ENCODE assay signal across 8 cellular contexts in the genomic region with DNA sequence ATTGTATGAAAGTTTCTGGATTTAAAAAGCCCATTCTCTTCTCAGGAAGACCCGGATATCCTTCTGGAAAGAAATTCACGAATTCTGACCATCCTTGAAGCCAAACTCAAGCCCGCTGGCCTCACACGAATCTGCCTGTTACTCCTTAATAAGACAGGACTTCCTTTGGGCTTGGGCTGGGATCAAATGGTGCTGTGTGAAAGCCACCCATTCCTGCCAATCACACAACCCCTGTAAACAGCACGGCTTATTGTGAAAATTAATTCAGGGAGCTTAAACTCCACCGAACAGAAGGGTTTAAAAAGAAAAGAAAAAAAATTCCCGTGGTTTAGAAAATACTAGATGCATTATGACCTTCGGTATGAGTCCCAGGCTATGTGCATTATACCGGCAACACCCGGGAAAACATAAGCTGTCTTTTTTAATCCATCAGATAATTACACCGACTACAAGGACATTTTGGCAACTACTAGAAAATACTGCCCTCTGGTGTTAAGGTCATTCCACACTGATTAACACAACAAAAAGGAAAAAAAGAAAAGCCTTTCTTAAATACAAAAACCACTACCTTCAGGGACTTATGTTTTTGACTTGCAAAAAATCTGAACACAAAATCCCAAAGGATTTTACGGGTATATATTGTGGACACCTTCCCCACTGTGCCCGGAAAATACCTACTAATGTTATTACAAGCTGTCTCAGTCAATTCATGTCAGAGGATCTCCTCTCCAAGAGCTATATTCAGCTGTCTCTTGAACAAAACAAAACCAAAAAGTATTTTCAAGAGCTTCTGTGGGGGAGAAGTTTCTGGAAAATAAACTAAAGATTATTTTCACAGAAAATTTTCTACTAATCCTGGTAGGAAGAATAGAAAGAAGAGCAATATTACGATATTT.
DNase-seq lines count a peak whose midpoint lies in the region; ATAC-seq and TF ChIP-seq lines count a peak whose summit lies in the region.

No MANE protein-coding gene starts in this region.

- peak; percentile 57 for DNase-seq in EL
- DNase-seq in MM.1S, result peak; percentile 47
- no peak for DNase-seq in RWPE2 (ENCODE audit: low spot score)
- peak; percentile 18 for DNase-seq in epithelial cell of proximal tubule (ENCODE audit: low read depth)
- peak in 5 of 9 donors; percentile 7 to 36 (median 25) for DNase-seq in naive thymus-derived CD4-positive, alpha-beta T cell
- DNase-seq in activated T-cell treated with anti-CD3 and anti-CD28 coated beads, Interleukin-2, amount 50 U/mL, for 48 hours, result no peak
- no peak for DNase-seq in occipital lobe (lab: John Stamatoyannopoulos, UW)

- H4K20me1 ChIP-seq in MM.1S (ENCODE audit: insufficient read depth, low read length), result no peaks in the 10 kb centered on the region

- POLR2A ChIA-PET in naive thymus-derived CD4-positive, alpha-beta T cell (lab: Charles Lee), result interaction anchor here (0.7 kb wide), 1 partner anchor 16 kb away, joined by 3 read pairs; no protein-coding TSS in a partner anchor

- peak; percentile 62 for TF ChIP-seq CTCF in MM.1S (IDR thresholded peaks at IDR 0.05; ENCODE audit: low read length)
- peak; percentile 74 for TF ChIP-seq CTCF in RWPE2 (IDR thresholded peaks at IDR 0.05; ENCODE audit: poor library complexity, severe bottlenecking)
- TF ChIP-seq CTCF in epithelial cell of proximal tubule (conservative IDR thresholded peaks at IDR 0.05; ENCODE audit: low read depth, low read length), result peak; percentile 68

- no peaks in the 10 kb centered on the region for H3K4me1 ChIP-seq in MM.1S (ENCODE audit: low read length)
- H3K4me1 ChIP-seq in RWPE2 (ENCODE audit: insufficient read depth, poor library complexity, severe bottlenecking), result no peaks in the 10 kb centered on the region
- H3K4me1 ChIP-seq in naive thymus-derived CD4-positive, alpha-beta T cell (ENCODE audit: control insufficient read depth in 2 of 2, insufficient read depth in 2 of 2, low read length in 2 of 2), result no peaks in the 10 kb centered on the region

- H3K36me3 ChIP-seq in MM.1S (replicated peaks; ENCODE audit: insufficient read depth, low read length) (no peaks in the 10 kb centered on the region), RWPE2 (ENCODE audit: low read depth) (no peaks in the 10 kb centered on the region)
- H3K36me3 ChIP-seq in naive thymus-derived CD4-positive, alpha-beta T cell (ENCODE audit: control insufficient read depth in 2 of 3, insufficient read depth in 3 of 3, low read length in 3 of 3), result no peaks in the 10 kb centered on the region

- peak; percentile 36; the same call in 1 of the 3 replicates for ATAC-seq in RWPE2 (ENCODE audit: low read depth)
- ATAC-seq in naive thymus-derived CD4-positive, alpha-beta T cell, result peak; percentile 53
- no peak for ATAC-seq in HG02623 (IDR thresholded peaks at IDR 0.05; ENCODE audit: unreplicated experiment)

- H3K9me3 Mint-ChIP-seq in naive thymus-derived CD4-positive, alpha-beta T cell, result no peaks in the 10 kb centered on the region

- H3K9me2 ChIP-seq in MM.1S (replicated peaks; ENCODE audit: insufficient read depth, low read length), result no peaks in the 10 kb centered on the region

- CTCF ChIA-PET in naive thymus-derived CD4-positive, alpha-beta T cell (lab: Charles Lee), result interaction anchor here (0.6 to 3.1 kb wide), 8 partner anchors 9 to 1622 kb away, joined by 3 to 12 read pairs (median 4); no protein-coding TSS in a partner anchor

- H3K4me2 ChIP-seq in MM.1S (ENCODE audit: low read depth, low read length), result no peak overlapping the region

- H3K4me3 ChIP-seq in MM.1S (ENCODE audit: low read length), result no peak overlapping the region
- H3K4me3 ChIP-seq in RWPE2 (ENCODE audit: severe bottlenecking), result no peak overlapping the region
- H3K4me3 ChIP-seq in epithelial cell of proximal tubule (ENCODE audit: low read depth, low read length), result no peak overlapping the region
- H3K4me3 ChIP-seq in naive thymus-derived CD4-positive, alpha-beta T cell (ENCODE audit: low read length), result no peak overlapping the region

- peak overlapping the region in 2 of 10 donors; percentile 49 to 56 for H3K4me3 Mint-ChIP-seq in naive thymus-derived CD4-positive, alpha-beta T cell

- no peaks in the 10 kb centered on the region for H3F3A ChIP-seq in MM.1S (ENCODE audit: insufficient read depth, low read length)

- H2AFZ ChIP-seq in MM.1S (ENCODE audit: low read length), result no peak overlapping the region

- H3K9ac ChIP-seq in MM.1S (ENCODE audit: low read length), result no peak overlapping the region

- no peaks in the 10 kb centered on the region for H3K9me3 ChIP-seq in MM.1S (replicated peaks; ENCODE audit: insufficient read depth, low read length)
- no peaks in the 10 kb centered on the region for H3K9me3 ChIP-seq in RWPE2 (ENCODE audit: severe bottlenecking)
- no peaks in the 10 kb centered on the region for H3K9me3 ChIP-seq in naive thymus-derived CD4-positive, alpha-beta T cell (ENCODE audit: control insufficient read depth in 2 of 3, low read length in 3 of 3)

- no peaks in the 10 kb centered on the region for H3K79me2 ChIP-seq in MM.1S (ENCODE audit: low read length)

- H3K27ac ChIP-seq in MM.1S (ENCODE audit: low read length) (no peak overlapping the region), RWPE2 (ENCODE audit: poor library complexity, severe bottlenecking) (no peak overlapping the region)
- no peak overlapping the region for H3K27ac ChIP-seq in naive thymus-derived CD4-positive, alpha-beta T cell (ENCODE audit: low read depth, low read length)

- H3K27me3 ChIP-seq in MM.1S (replicated peaks; ENCODE audit: insufficient read depth, low read length) (peaks cover 16% of the 10 kb centered on the region; the same call in 1 of the 2 replicates), RWPE2 (ENCODE audit: insufficient read depth, poor library complexity, severe bottlenecking) (no peaks in the 10 kb centered on the region)
- H3K27me3 ChIP-seq in naive thymus-derived CD4-positive, alpha-beta T cell (ENCODE audit: control insufficient read depth in 2 of 2, insufficient read depth in 2 of 2, low read length in 2 of 2), result no peaks in the 10 kb centered on the region

- H3K36me3 Mint-ChIP-seq in naive thymus-derived CD4-positive, alpha-beta T cell, result no peaks in the 10 kb centered on the region

- peak overlapping the region in 1 of 9 donors; percentile 33 for H3K27ac Mint-ChIP-seq in naive thymus-derived CD4-positive, alpha-beta T cell

- peaks cover 5 to 27% (median 9%) of the 10 kb centered on the region in 5 donors for H3K27me3 Mint-ChIP-seq in naive thymus-derived CD4-positive, alpha-beta T cell

- peaks cover 0 to 5% (median 0%) of the 10 kb centered on the region in 7 donors for H3K4me1 Mint-ChIP-seq in naive thymus-derived CD4-positive, alpha-beta T cell

- intact Hi-C loops in naive thymus-derived CD4-positive, alpha-beta T cell (cut with micrococcal nuclease), result loop anchor here (1.0 kb wide), 3 partner anchors 49 to 318 kb away; no protein-coding TSS in a partner anchor

Comparison
In these comparisons a context has a peak if more than half of its experiments do, and no peak if none do; other contexts are left out.
1. DNase-seq: peak in EL (single experiment), MM.1S (single experiment), epithelial cell of proximal tubule (single experiment) and naive thymus-derived CD4-positive, alpha-beta T cell (5 of 9); none in RWPE2 (single experiment), activated T-cell treated with anti-CD3 and anti-CD28 coated beads, Interleukin-2, amount 50 U/mL, for 48 hours (0 of 2) and occipital lobe (single experiment).
2. Peak in every context shown above with its lines, with median percentiles within 50 percentile points of each other: CTCF ChIP-seq.